In the genomic region with DNA sequence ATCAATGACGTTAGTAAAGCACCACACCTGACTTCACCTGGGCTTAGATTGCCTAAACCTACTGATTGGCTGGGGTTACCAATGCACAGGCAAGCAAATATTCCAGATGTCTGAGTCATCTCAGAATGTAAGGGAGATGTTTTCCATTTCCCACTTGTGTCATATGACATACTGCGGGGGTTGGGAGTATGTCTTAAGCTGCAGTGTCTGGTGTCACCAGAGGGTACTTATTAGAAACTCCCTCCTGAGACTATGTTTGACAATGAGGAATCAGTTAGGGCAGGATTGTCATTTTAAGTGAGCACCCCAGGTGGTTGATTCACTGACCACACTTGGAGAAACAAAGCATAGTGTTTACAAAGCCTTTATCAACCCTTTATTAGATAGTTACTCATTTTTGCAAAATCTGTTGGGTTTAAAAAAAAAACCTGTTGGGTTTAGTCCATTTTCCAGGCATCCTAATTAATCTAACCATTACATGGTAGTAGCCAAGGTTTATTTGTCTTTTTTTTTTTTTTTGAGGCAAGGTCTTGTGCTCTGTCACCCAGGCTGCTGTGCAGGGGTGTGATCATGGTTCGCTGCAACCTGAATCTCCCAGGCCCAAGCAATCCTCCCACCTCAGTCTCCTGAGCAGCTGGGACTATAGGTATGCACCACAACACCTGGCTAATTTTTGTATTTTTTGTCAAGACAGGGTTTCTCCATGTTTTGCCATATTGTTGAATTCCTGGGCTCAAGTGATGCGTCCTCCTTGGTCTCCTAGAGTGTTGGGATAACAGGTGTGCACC, we compare ENCODE assay signal across 1 cellular context.
A peak's percentile ranks its signal among the peaks of the same experiment; 100 is the strongest.
TF ChIP-seq lines count a peak whose summit lies in the region.

No MANE protein-coding gene starts in this region.

TF ChIP-seq in WTC11, 78 proteins besides CTCF, POLR2A, EP300 and RAD21 (continued from another document and continues in another):
- TF ChIP-seq, protein P1, sequence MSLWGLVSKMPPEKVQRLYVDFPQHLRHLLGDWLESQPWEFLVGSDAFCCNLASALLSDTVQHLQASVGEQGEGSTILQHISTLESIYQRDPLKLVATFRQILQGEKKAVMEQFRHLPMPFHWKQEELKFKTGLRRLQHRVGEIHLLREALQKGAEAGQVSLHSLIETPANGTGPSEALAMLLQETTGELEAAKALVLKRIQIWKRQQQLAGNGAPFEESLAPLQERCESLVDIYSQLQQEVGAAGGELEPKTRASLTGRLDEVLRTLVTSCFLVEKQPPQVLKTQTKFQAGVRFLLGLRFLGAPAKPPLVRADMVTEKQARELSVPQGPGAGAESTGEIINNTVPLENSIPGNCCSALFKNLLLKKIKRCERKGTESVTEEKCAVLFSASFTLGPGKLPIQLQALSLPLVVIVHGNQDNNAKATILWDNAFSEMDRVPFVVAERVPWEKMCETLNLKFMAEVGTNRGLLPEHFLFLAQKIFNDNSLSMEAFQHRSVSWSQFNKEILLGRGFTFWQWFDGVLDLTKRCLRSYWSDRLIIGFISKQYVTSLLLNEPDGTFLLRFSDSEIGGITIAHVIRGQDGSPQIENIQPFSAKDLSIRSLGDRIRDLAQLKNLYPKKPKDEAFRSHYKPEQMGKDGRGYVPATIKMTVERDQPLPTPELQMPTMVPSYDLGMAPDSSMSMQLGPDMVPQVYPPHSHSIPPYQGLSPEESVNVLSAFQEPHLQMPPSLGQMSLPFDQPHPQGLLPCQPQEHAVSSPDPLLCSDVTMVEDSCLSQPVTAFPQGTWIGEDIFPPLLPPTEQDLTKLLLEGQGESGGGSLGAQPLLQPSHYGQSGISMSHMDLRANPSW (CRISPR knock-in tag; conservative IDR thresholded peaks at IDR 0.05; ENCODE audit: low read depth) = no peak
- TF ChIP-seq, protein P2, sequence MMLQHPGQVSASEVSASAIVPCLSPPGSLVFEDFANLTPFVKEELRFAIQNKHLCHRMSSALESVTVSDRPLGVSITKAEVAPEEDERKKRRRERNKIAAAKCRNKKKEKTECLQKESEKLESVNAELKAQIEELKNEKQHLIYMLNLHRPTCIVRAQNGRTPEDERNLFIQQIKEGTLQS (CRISPR knock-in tag; conservative IDR thresholded peaks at IDR 0.05) = no peak
- TF ChIP-seq MYBL2 (CRISPR knock-in tag; IDR thresholded peaks at IDR 0.05) (no peak), RORB (CRISPR knock-in tag; IDR thresholded peaks at IDR 0.05) (no peak), ETV6 (CRISPR knock-in tag; IDR thresholded peaks at IDR 0.05) (peak; percentile 60; the same call in 1 of the 2 replicates), EMX1 (CRISPR knock-in tag; IDR thresholded peaks at IDR 0.05) (no peak), ZNF263 (CRISPR knock-in tag; IDR thresholded peaks at IDR 0.05; ENCODE audit: low read depth) (no peak), NR1H2 (CRISPR knock-in tag; IDR thresholded peaks at IDR 0.05) (no peak), ZNF232 (CRISPR knock-in tag; IDR thresholded peaks at IDR 0.05) (no peak), TEAD1 (CRISPR knock-in tag; IDR thresholded peaks at IDR 0.05) (no peak; the same call in 1 of the 2 replicates), ZNF671 (CRISPR knock-in tag; IDR thresholded peaks at IDR 0.05) (no peak), ZNF138 (CRISPR knock-in tag; conservative IDR thresholded peaks at IDR 0.05) (no peak), HMGA2 (CRISPR knock-in tag; IDR thresholded peaks at IDR 0.05) (no peak), FOXK1 (CRISPR knock-in tag; IDR thresholded peaks at IDR 0.05) (peak; percentile 63; the same call in 1 of the 2 replicates), ZNF121 (CRISPR knock-in tag; IDR thresholded peaks at IDR 0.05) (no peak), GTF2I (CRISPR knock-in tag; conservative IDR thresholded peaks at IDR 0.05) (no peak), NFYB (CRISPR knock-in tag; conservative IDR thresholded peaks at IDR 0.05; ENCODE audit: low read depth) (no peak)
- TF ChIP-seq, protein P3, sequence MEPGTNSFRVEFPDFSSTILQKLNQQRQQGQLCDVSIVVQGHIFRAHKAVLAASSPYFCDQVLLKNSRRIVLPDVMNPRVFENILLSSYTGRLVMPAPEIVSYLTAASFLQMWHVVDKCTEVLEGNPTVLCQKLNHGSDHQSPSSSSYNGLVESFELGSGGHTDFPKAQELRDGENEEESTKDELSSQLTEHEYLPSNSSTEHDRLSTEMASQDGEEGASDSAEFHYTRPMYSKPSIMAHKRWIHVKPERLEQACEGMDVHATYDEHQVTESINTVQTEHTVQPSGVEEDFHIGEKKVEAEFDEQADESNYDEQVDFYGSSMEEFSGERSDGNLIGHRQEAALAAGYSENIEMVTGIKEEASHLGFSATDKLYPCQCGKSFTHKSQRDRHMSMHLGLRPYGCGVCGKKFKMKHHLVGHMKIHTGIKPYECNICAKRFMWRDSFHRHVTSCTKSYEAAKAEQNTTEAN (CRISPR knock-in tag; IDR thresholded peaks at IDR 0.05) = no peak
- TF ChIP-seq, protein P4, sequence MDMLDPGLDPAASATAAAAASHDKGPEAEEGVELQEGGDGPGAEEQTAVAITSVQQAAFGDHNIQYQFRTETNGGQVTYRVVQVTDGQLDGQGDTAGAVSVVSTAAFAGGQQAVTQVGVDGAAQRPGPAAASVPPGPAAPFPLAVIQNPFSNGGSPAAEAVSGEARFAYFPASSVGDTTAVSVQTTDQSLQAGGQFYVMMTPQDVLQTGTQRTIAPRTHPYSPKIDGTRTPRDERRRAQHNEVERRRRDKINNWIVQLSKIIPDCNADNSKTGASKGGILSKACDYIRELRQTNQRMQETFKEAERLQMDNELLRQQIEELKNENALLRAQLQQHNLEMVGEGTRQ (CRISPR knock-in tag; IDR thresholded peaks at IDR 0.05) = peak; percentile 72
- TF ChIP-seq, protein P5, sequence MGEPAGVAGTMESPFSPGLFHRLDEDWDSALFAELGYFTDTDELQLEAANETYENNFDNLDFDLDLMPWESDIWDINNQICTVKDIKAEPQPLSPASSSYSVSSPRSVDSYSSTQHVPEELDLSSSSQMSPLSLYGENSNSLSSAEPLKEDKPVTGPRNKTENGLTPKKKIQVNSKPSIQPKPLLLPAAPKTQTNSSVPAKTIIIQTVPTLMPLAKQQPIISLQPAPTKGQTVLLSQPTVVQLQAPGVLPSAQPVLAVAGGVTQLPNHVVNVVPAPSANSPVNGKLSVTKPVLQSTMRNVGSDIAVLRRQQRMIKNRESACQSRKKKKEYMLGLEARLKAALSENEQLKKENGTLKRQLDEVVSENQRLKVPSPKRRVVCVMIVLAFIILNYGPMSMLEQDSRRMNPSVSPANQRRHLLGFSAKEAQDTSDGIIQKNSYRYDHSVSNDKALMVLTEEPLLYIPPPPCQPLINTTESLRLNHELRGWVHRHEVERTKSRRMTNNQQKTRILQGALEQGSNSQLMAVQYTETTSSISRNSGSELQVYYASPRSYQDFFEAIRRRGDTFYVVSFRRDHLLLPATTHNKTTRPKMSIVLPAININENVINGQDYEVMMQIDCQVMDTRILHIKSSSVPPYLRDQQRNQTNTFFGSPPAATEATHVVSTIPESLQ (CRISPR knock-in tag; IDR thresholded peaks at IDR 0.05) = no peak
- TF ChIP-seq, protein P6, sequence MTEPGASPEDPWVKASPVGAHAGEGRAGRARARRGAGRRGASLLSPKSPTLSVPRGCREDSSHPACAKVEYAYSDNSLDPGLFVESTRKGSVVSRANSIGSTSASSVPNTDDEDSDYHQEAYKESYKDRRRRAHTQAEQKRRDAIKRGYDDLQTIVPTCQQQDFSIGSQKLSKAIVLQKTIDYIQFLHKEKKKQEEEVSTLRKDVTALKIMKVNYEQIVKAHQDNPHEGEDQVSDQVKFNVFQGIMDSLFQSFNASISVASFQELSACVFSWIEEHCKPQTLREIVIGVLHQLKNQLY (CRISPR knock-in tag; IDR thresholded peaks at IDR 0.05) = no peak
- TF ChIP-seq, protein P7, sequence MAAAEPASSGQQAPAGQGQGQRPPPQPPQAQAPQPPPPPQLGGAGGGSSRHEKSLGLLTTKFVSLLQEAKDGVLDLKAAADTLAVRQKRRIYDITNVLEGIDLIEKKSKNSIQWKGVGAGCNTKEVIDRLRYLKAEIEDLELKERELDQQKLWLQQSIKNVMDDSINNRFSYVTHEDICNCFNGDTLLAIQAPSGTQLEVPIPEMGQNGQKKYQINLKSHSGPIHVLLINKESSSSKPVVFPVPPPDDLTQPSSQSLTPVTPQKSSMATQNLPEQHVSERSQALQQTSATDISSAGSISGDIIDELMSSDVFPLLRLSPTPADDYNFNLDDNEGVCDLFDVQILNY (CRISPR knock-in tag; IDR thresholded peaks at IDR 0.05) = no peak
- TF ChIP-seq, protein P8, sequence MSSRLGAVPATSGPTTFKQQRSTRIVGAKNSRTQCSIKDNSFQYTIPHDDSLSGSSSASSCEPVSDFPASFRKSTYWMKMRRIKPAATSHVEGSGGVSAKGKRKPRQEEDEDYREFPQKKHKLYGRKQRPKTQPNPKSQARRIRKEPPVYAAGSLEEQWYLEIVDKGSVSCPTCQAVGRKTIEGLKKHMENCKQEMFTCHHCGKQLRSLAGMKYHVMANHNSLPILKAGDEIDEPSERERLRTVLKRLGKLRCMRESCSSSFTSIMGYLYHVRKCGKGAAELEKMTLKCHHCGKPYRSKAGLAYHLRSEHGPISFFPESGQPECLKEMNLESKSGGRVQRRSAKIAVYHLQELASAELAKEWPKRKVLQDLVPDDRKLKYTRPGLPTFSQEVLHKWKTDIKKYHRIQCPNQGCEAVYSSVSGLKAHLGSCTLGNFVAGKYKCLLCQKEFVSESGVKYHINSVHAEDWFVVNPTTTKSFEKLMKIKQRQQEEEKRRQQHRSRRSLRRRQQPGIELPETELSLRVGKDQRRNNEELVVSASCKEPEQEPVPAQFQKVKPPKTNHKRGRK (CRISPR knock-in tag; IDR thresholded peaks at IDR 0.05; ENCODE audit: borderline replicate concordance) = no peak
- TF ChIP-seq, protein P9, sequence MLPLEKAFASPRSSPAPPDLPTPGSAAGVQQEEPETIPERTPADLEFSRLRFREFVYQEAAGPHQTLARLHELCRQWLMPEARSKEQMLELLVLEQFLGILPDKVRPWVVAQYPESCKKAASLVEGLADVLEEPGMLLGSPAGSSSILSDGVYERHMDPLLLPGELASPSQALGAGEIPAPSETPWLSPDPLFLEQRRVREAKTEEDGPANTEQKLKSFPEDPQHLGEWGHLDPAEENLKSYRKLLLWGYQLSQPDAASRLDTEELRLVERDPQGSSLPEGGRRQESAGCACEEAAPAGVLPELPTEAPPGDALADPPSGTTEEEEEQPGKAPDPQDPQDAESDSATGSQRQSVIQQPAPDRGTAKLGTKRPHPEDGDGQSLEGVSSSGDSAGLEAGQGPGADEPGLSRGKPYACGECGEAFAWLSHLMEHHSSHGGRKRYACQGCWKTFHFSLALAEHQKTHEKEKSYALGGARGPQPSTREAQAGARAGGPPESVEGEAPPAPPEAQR (CRISPR knock-in tag; IDR thresholded peaks at IDR 0.05) = no peak
- TF ChIP-seq, protein P10, sequence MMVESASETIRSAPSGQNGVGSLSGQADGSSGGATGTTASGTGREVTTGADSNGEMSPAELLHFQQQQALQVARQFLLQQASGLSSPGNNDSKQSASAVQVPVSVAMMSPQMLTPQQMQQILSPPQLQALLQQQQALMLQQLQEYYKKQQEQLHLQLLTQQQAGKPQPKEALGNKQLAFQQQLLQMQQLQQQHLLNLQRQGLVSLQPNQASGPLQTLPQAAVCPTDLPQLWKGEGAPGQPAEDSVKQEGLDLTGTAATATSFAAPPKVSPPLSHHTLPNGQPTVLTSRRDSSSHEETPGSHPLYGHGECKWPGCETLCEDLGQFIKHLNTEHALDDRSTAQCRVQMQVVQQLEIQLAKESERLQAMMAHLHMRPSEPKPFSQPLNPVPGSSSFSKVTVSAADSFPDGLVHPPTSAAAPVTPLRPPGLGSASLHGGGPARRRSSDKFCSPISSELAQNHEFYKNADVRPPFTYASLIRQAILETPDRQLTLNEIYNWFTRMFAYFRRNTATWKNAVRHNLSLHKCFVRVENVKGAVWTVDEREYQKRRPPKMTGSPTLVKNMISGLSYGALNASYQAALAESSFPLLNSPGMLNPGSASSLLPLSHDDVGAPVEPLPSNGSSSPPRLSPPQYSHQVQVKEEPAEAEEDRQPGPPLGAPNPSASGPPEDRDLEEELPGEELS (CRISPR knock-in tag; IDR thresholded peaks at IDR 0.05) = peak; percentile 81; the same call in 1 of the 2 replicates
- TF ChIP-seq, protein P11, sequence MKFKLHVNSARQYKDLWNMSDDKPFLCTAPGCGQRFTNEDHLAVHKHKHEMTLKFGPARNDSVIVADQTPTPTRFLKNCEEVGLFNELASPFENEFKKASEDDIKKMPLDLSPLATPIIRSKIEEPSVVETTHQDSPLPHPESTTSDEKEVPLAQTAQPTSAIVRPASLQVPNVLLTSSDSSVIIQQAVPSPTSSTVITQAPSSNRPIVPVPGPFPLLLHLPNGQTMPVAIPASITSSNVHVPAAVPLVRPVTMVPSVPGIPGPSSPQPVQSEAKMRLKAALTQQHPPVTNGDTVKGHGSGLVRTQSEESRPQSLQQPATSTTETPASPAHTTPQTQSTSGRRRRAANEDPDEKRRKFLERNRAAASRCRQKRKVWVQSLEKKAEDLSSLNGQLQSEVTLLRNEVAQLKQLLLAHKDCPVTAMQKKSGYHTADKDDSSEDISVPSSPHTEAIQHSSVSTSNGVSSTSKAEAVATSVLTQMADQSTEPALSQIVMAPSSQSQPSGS (CRISPR knock-in tag; IDR thresholded peaks at IDR 0.05; ENCODE audit: borderline replicate concordance, low read depth) = no peak
- TF ChIP-seq, protein P12, sequence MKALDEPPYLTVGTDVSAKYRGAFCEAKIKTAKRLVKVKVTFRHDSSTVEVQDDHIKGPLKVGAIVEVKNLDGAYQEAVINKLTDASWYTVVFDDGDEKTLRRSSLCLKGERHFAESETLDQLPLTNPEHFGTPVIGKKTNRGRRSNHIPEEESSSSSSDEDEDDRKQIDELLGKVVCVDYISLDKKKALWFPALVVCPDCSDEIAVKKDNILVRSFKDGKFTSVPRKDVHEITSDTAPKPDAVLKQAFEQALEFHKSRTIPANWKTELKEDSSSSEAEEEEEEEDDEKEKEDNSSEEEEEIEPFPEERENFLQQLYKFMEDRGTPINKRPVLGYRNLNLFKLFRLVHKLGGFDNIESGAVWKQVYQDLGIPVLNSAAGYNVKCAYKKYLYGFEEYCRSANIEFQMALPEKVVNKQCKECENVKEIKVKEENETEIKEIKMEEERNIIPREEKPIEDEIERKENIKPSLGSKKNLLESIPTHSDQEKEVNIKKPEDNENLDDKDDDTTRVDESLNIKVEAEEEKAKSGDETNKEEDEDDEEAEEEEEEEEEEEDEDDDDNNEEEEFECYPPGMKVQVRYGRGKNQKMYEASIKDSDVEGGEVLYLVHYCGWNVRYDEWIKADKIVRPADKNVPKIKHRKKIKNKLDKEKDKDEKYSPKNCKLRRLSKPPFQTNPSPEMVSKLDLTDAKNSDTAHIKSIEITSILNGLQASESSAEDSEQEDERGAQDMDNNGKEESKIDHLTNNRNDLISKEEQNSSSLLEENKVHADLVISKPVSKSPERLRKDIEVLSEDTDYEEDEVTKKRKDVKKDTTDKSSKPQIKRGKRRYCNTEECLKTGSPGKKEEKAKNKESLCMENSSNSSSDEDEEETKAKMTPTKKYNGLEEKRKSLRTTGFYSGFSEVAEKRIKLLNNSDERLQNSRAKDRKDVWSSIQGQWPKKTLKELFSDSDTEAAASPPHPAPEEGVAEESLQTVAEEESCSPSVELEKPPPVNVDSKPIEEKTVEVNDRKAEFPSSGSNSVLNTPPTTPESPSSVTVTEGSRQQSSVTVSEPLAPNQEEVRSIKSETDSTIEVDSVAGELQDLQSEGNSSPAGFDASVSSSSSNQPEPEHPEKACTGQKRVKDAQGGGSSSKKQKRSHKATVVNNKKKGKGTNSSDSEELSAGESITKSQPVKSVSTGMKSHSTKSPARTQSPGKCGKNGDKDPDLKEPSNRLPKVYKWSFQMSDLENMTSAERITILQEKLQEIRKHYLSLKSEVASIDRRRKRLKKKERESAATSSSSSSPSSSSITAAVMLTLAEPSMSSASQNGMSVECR (CRISPR knock-in tag; IDR thresholded peaks at IDR 0.05; ENCODE audit: borderline replicate concordance) = no peak
